ENCODE assay signal across 1 cellular context in genomic region chr10:69048103-69048502, GRCh38.
TF ChIP-seq lines count a peak whose summit lies in the region.

No MANE protein-coding gene starts in this region.

TF ChIP-seq in SK-N-SH, 30 proteins besides CTCF, POLR2A, EP300 and RAD21 (continued from another document):
- TF ChIP-seq ZBTB33 (IDR thresholded peaks at IDR 0.05; ENCODE audit: borderline replicate concordance, low read depth): no peak
